In the genomic region with DNA sequence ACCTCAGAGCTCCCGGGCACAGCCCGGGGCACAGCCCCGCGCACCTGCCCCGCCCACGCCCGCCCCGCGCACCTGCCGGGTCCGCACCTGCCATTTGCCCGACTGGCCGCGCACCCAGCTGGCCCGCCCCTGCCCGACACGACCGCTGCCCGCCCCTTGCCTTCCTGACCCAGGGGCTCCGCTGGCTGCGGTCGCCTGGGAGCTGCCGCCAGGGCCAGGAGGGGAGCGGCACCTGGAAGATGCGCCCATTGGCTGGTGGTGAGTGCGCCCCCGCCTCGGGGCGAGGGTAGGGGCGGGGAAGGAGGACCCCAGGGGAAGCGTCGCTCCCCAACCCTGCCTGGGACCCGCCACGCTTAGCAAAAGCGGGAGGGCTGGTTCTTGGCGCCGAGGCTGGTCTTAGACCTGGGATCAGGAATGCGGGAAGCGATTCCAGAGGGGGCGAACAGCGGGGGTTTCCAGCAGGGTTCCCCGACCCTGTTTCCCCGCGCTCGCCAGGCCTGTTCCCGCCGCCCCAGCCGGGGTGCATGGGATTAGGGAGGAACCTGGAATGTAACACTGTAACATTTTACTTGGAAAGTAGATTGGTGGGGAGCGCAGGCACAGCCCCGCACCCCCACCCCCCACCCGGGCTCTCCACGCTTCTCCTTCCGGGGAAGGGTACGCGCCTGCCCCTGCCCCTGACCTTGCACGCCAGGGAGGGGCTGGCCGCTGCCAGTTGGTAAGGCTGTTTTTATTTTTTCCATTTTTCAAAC, we compare ENCODE assay signal across 10 cellular contexts. TPM values are rescaled to one million over a fixed set of nuclear protein-coding genes. Genes with fewer than 3 reads are reported as not detected.
DNase-seq lines count a peak whose midpoint lies in the region; ATAC-seq and TF ChIP-seq lines count a peak whose summit lies in the region.
"Had no signal": no experiment of that assay in that cellular context is flagged by ENCODE, and none has a peak within 500 bp of the region (broad histone marks: within the 10 kb centered on the region; RNA-seq: fewer than 3 reads in every experiment).

A gene with protein sequence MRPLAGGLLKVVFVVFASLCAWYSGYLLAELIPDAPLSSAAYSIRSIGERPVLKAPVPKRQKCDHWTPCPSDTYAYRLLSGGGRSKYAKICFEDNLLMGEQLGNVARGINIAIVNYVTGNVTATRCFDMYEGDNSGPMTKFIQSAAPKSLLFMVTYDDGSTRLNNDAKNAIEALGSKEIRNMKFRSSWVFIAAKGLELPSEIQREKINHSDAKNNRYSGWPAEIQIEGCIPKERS (plus strand): TSS at position 161 of the 752 bp plus-strand sequence. CDS start 79 bp downstream, at position 240.

- peak within 1 kb of the TSS; percentile 94 for H3K9ac ChIP-seq in mucosa of stomach (ENCODE audit: low read length)

- TF ChIP-seq CTCF in heart left ventricle (IDR thresholded peaks at IDR 0.05) (no peak), GM10248 (IDR thresholded peaks at IDR 0.05; ENCODE audit: control extremely low read depth, extremely low read depth, low read depth, missing control alignments) (no peak)

- H3K4me1 ChIP-seq in heart left ventricle (peaks cover 0 to 15% (median 5%) of the 10 kb centered on the region in 12 donors), mucosa of stomach (ENCODE audit: control insufficient read depth, insufficient read depth, low read length) (peaks cover 42% of the 10 kb centered on the region), aorta (ENCODE audit: control insufficient read depth in 1 of 2, insufficient read depth in 2 of 2, low read length in 2 of 2) (no peaks in the 10 kb centered on the region)

- H3K9me3 ChIP-seq in heart left ventricle: no peaks in the 10 kb centered on the region
- no peaks in the 10 kb centered on the region for H3K9me3 ChIP-seq in mucosa of stomach (ENCODE audit: control insufficient read depth, low read length)
- H3K9me3 ChIP-seq in aorta (ENCODE audit: control insufficient read depth, low read length): peaks cover 1% of the 10 kb centered on the region

- H3K36me3 ChIP-seq in heart left ventricle (no peaks in the 10 kb centered on the region), mucosa of stomach (ENCODE audit: control insufficient read depth, insufficient read depth, low read length) (peaks cover 9% of the 10 kb centered on the region), aorta (ENCODE audit: control insufficient read depth in 1 of 2, insufficient read depth in 2 of 2, low read length in 1 of 2) (no peaks in the 10 kb centered on the region)

- CTCF ChIA-PET in GM10248 (lab: Yijun Ruan, JAX): interaction anchor here (1.3 kb wide), 1 partner anchor 33 kb away, joined by 4 read pairs; no protein-coding TSS in a partner anchor

- intact Hi-C loops in heart left ventricle (cut with DNase I): no loop called here
- intact Hi-C loops in cardiac septum (cut with DNase I): no loop called here
- intact Hi-C loops in aorta (cut with DNase I): no loop called here

- no peak for DNase-seq in heart left ventricle
- no peak for DNase-seq in cardiac septum (ENCODE audit: low spot score)
- peak; percentile 72 for DNase-seq in ecto neural progenitor cell (ENCODE audit: low spot score)
- DNase-seq in aorta: peak in 1 of 2 donors; percentile 71
- no peak for DNase-seq in G401 (ENCODE audit: low spot score)
- no peak for DNase-seq in GM10248 (ENCODE audit: extremely low spot score)

- H3K27ac ChIP-seq in heart left ventricle (no peak within 1 kb of the TSS), aorta (ENCODE audit: low read depth in 1 of 2, low read length in 2 of 2) (no peak within 1 kb of the TSS)

- TF ChIP-seq POLR2A in heart left ventricle (IDR thresholded peaks at IDR 0.05): no peak

- WGBS in heart left ventricle, 4 donors: 4 to 10% (median 7%) methylated on average over 14 to 57 of the region's 57 CpGs
- WGBS in aorta, 2 donors: 5% methylated on average over 55 to 57 of the region's 57 CpGs

- H3K4me3 ChIP-seq in heart left ventricle: peak within 1 kb of the TSS in 11 of 12 donors; percentile 3 to 50 (median 30)
- H3K4me3 ChIP-seq in mucosa of stomach (ENCODE audit: low read length): peak within 1 kb of the TSS; percentile 54
- peak within 1 kb of the TSS in 1 of 2 donors; percentile 2 for H3K4me3 ChIP-seq in aorta (ENCODE audit: low read length in 2 of 2)

- POLR2A ChIA-PET in GM10248 (lab: Yijun Ruan, JAX): no interaction called here

- in situ Hi-C loops in G401 (cut with HindIII; ENCODE audit: low sequenced_read_pairs): no loop called here

- ATAC-seq in heart left ventricle: peak in 1 of 4 donors; percentile 18
- ATAC-seq in aorta (ENCODE audit: low FRiP score): peak; percentile 30
- no peak for ATAC-seq in GM19455 (IDR thresholded peaks at IDR 0.05; ENCODE audit: unreplicated experiment)

- H3K27me3 ChIP-seq in heart left ventricle (peaks cover 5 to 39% (median 30%) of the 10 kb centered on the region in 9 donors), mucosa of stomach (ENCODE audit: control insufficient read depth, insufficient read depth, low read length) (peaks cover 5% of the 10 kb centered on the region), aorta (ENCODE audit: control insufficient read depth in 1 of 2, insufficient read depth in 2 of 2, low read length in 1 of 2) (no peaks in the 10 kb centered on the region)

RNA-seq across cellular contexts. Expression of the gene that starts here (rescaled TPM):
- total RNA-seq in heart left ventricle (under 1 TPM in 1 of 9 donors, not detected in 8; 0.54 TPM), cardiac septum (not detected), aorta (1 to 10 TPM; 2.1 to 3.1 TPM)
- polyA plus RNA-seq in heart left ventricle (under 1 TPM in 1 of 2 donors, not detected in 1; 0.10 TPM), aorta (10 to 100 TPM in 1 of 2 donors, under 1 TPM in 1; 0.90 to 28.5 TPM)
- not detected in 2 replicates for total RNA-seq in G401 (2014; rRNA removed; shearing (Covaris generic))
- total RNA-seq: fibroblast of lung had no signal
- polyA plus RNA-seq: BJ, fibroblast of lung had no signal
